ENCODE assay signal across 16 cellular contexts in the genomic region with DNA sequence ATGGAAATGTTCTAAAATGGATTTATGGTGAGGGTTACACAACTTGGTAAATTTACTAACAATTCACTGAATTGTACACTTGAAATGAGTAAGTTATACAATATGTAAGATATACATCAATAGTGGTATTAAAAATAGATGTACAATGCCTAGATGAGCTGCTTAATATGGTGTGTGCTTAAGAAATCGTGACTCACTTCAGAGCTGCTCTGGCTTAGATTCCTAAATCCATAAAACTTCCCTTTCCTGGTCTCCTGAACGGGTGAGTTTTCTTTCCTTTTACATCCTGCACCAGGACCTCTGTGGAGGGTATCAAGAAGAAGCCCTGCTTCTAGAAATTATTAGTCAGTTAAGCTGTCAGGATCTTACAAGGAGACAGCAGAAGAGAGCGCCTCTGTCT. TPM values are rescaled to one million over a fixed set of nuclear protein-coding genes. Genes with fewer than 3 reads are reported as not detected.
A peak's percentile ranks its signal among the peaks of the same experiment; 100 is the strongest.
DNase-seq lines count a peak whose midpoint lies in the region; ATAC-seq and TF ChIP-seq lines count a peak whose summit lies in the region.
"Had no signal": no experiment of that assay in that cellular context is flagged by ENCODE, and none has a peak within 500 bp of the region (broad histone marks: within the 10 kb centered on the region; RNA-seq: fewer than 3 reads in every experiment).

No MANE protein-coding gene starts in this region.

- no peak overlapping the region for H2AK5ac ChIP-seq in mesenchymal stem cell (ENCODE audit: low read length, severe bottlenecking)

- H3K36me3 ChIP-seq in mesenchymal stem cell (ENCODE audit: control insufficient read depth in 1 of 2, insufficient read depth in 2 of 2, low read depth in 1 of 2, low read length in 2 of 2) (no peaks in the 10 kb centered on the region), tibial artery (no peaks in the 10 kb centered on the region)

- no peak overlapping the region for H3K4me3 ChIP-seq in AG10803 (ENCODE audit: low read length)
- no peak overlapping the region for H3K4me3 ChIP-seq in mesenchymal stem cell (ENCODE audit: insufficient read depth in 1 of 2, low read depth in 1 of 2, low read length in 2 of 2)
- H3K4me3 ChIP-seq in tibial artery, result no peak overlapping the region

- no peak overlapping the region for H3K4ac ChIP-seq in mesenchymal stem cell (ENCODE audit: low read depth in 1 of 2, low read length in 2 of 2)

- H2BK15ac ChIP-seq in mesenchymal stem cell (ENCODE audit: low read depth, poor library complexity, severe bottlenecking), result no peak overlapping the region

- H3K27ac Mint-ChIP-seq in HFFc6, result peak overlapping the region; percentile 40; the same call in 1 of the 2 replicates

- H2AFZ ChIP-seq in mesenchymal stem cell (ENCODE audit: low read depth, low read length), result no peak overlapping the region

- no peak overlapping the region for H4K91ac ChIP-seq in mesenchymal stem cell (ENCODE audit: low read length)

- H3K27me3 Mint-ChIP-seq in HFFc6 (ENCODE audit: insufficient read depth), result peaks cover 21% of the 10 kb centered on the region; the same call in 1 of the 2 replicates

- peaks cover 9 to 15% of the 10 kb centered on the region in 2 experiments for H3K27me3 ChIP-seq in mesenchymal stem cell (ENCODE audit: control insufficient read depth in 1 of 2, insufficient read depth in 1 of 2, low read length in 2 of 2)
- H3K27me3 ChIP-seq in tibial artery, result no peaks in the 10 kb centered on the region

- ATAC-seq in HG02623 (IDR thresholded peaks at IDR 0.05; ENCODE audit: unreplicated experiment) (no peak), HG03108 (IDR thresholded peaks at IDR 0.05; ENCODE audit: unreplicated experiment) (no peak), HG03045 (IDR thresholded peaks at IDR 0.05; ENCODE audit: unreplicated experiment) (no peak)

- DNase-seq in AG10803 (ENCODE audit: low read depth), result peak; percentile 26
- DNase-seq in HFFc6, result no peak
- DNase-seq in dermis blood vessel endothelial cell, result peak; percentile 41
- no peak for DNase-seq in mesenchymal stem cell
- no peak for DNase-seq in tibial artery
- DNase-seq: AML-193; CD4-positive, CD25-positive, alpha-beta regulatory T cell; DMS53; NCI-H1436; NCI-H2029 treated with DMSO at 0.1 percent for 48 hours; NCI-H510A; SIG-M5 had no signal

- no peak overlapping the region for H2BK120ac ChIP-seq in mesenchymal stem cell (ENCODE audit: low read depth, low read length)

- no peak overlapping the region for H2BK12ac ChIP-seq in mesenchymal stem cell (ENCODE audit: low read length in 2 of 2)

- H3K18ac ChIP-seq in mesenchymal stem cell (ENCODE audit: low read depth in 1 of 2, low read length in 2 of 2), result no peak overlapping the region

- no peak overlapping the region for H3K4me2 ChIP-seq in mesenchymal stem cell (ENCODE audit: low read length, poor library complexity, severe bottlenecking)

- H3K79me1 ChIP-seq in mesenchymal stem cell (replicated peaks; ENCODE audit: low read length, poor library complexity, severe bottlenecking), result no peaks in the 10 kb centered on the region

- H3K27ac ChIP-seq in mesenchymal stem cell (ENCODE audit: low read length, poor library complexity, severe bottlenecking) (no peak overlapping the region), tibial artery (no peak overlapping the region)
- H3K27ac ChIP-seq: HL-60 had no signal

- no peak overlapping the region for H2BK5ac ChIP-seq in mesenchymal stem cell (ENCODE audit: low read depth, low read length, poor library complexity, severe bottlenecking)

- H3K4me1 ChIP-seq in mesenchymal stem cell (ENCODE audit: control insufficient read depth, insufficient read depth, low read depth, low read length) (no peaks in the 10 kb centered on the region), tibial artery (no peaks in the 10 kb centered on the region)

- no peak overlapping the region for H4K8ac ChIP-seq in mesenchymal stem cell (ENCODE audit: low read length)

- H3K9ac ChIP-seq in mesenchymal stem cell (ENCODE audit: low read length), result peak overlapping the region; percentile 1

- no peaks in the 10 kb centered on the region for H3K36me3 Mint-ChIP-seq in HFFc6 (ENCODE audit: low read depth)
- H3K36me3 Mint-ChIP-seq: CD4-positive, CD25-positive, alpha-beta regulatory T cell had no signal

- TF ChIP-seq CTCF in AG10803 (conservative IDR thresholded peaks at IDR 0.05; ENCODE audit: low read length), result no peak
- TF ChIP-seq CTCF in HFFc6 (IDR thresholded peaks at IDR 0.05), result no peak
- TF ChIP-seq CTCF in tibial artery (IDR thresholded peaks at IDR 0.05), result no peak

- peaks cover 15% of the 10 kb centered on the region for H3K4me1 Mint-ChIP-seq in HFFc6 (ENCODE audit: low read depth)
- H3K4me1 Mint-ChIP-seq: CD4-positive, CD25-positive, alpha-beta regulatory T cell had no signal

- intact Hi-C loops in tibial artery (cut with DNase I; ENCODE audit: low total_unique reads), result no loop called here

- H3K14ac ChIP-seq in mesenchymal stem cell (ENCODE audit: low read length in 2 of 2), result no peak overlapping the region

- H3K4me3 Mint-ChIP-seq in HFFc6, result no peak overlapping the region
- H3K4me3 Mint-ChIP-seq: CD4-positive, CD25-positive, alpha-beta regulatory T cell had no signal

- no peak overlapping the region for H3K23ac ChIP-seq in mesenchymal stem cell (ENCODE audit: low read length in 2 of 2)

- no peaks in the 10 kb centered on the region for H3K9me3 Mint-ChIP-seq in HFFc6

- 95% methylated on average over 2 of the region's 3 CpGs for WGBS in mesenchymal stem cell

- no peaks in the 10 kb centered on the region for H3K9me3 ChIP-seq in mesenchymal stem cell (ENCODE audit: control insufficient read depth, low read length)
- H3K9me3 ChIP-seq in tibial artery, result no peaks in the 10 kb centered on the region

RNA-seq across cellular contexts. Expression of gene H3-3A, which starts 30.4 kb away (rescaled TPM):
- 100 to 1,000 TPM; 307 to 338 (median 326) TPM for total RNA-seq in HFFc6 (2021; fragmentation: NEBNext Ultra II Directional; extraction: Animal tissue kit (Norgen Biotek cat#: 25700))
- 205 and 269 TPM in 2 replicates for total RNA-seq in dermis blood vessel endothelial cell
- 591 TPM for polyA plus RNA-seq in mesenchymal stem cell (2013, experiment 1 of 2)
- polyA plus RNA-seq in mesenchymal stem cell (2013, experiment 2 of 2), result 615 TPM

Comparison
In these comparisons a context has a peak if more than half of its experiments do, and no peak if none do; other contexts are left out.
1. DNase-seq: peak in AG10803 (single experiment) and dermis blood vessel endothelial cell (single experiment); none in HFFc6 (single experiment), mesenchymal stem cell (single experiment) and tibial artery (0 of 2).